In the genomic region with DNA sequence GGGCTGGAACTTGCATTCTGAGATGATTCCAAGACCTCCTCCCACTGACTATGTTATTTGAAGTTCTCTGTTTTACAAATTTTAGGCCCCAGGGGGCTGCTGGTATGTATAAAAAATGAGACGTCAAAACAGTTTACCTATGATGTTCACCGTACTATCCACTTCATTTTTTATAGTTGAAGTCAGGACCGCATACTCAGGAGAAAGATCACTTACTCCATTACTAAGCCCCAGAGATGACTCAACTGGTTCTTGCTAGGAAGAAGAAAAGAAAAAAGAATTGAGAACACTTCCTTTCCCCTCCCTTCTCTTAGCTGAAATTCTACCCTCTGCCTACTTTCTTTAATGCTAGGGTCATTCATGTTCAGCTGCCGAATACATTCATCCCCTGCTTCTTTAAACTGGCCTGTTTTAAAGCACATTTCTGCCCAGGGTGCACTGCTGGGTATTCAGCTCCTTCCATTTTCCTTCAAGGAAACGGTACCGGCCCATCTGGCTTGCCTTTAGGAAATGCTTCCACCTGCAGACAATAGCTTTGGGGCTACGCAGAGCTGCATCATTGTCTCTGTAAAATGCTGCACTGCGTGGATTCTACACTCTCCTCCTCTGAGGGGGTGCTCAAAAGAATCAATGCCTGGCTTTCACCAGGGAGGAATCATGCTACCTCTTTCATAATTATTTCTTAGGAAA, we compare ENCODE assay signal across 9 cellular contexts.
DNase-seq lines count a peak whose midpoint lies in the region; ATAC-seq and TF ChIP-seq lines count a peak whose summit lies in the region.
"Had no signal": no experiment of that assay in that cellular context is flagged by ENCODE, and none has a peak within 500 bp of the region (broad histone marks: within the 10 kb centered on the region; RNA-seq: fewer than 3 reads in every experiment).

No MANE protein-coding gene starts in this region.

- no peak overlapping the region for H3K4me3 ChIP-seq in heart left ventricle
- H3K4me3 ChIP-seq in iPS-20b (ENCODE audit: low read length): no peak overlapping the region
- no peak overlapping the region for H3K4me3 ChIP-seq in tibial artery

- 61 to 71% (median 66%) methylated on average over 8 of the region's 8 CpGs for WGBS in heart left ventricle, 4 donors

- no peak for TF ChIP-seq POLR2A in heart left ventricle (IDR thresholded peaks at IDR 0.05)

- no peak for TF ChIP-seq CTCF in heart left ventricle (IDR thresholded peaks at IDR 0.05)
- TF ChIP-seq CTCF in tibial artery (IDR thresholded peaks at IDR 0.05): no peak

- no peaks in the 10 kb centered on the region for H3K9me3 ChIP-seq in heart left ventricle
- H3K9me3 ChIP-seq in iPS-20b (ENCODE audit: insufficient read depth, low read depth, low read length): no peaks in the 10 kb centered on the region
- H3K9me3 ChIP-seq in tibial artery: no peaks in the 10 kb centered on the region

- peaks cover 0 to 72% (median 58%) of the 10 kb centered on the region in 9 donors for H3K36me3 ChIP-seq in heart left ventricle
- H3K36me3 ChIP-seq in iPS-20b (ENCODE audit: insufficient read depth, low read depth, low read length): peaks cover 20% of the 10 kb centered on the region; the same call in 1 of the 2 replicates
- peaks cover 35 to 73% (median 41%) of the 10 kb centered on the region in 3 donors for H3K36me3 ChIP-seq in tibial artery

- H3K4me1 ChIP-seq in heart left ventricle: peaks cover 0 to 78% (median 57%) of the 10 kb centered on the region in 12 donors
- H3K4me1 ChIP-seq in iPS-20b (ENCODE audit: insufficient read depth, low read length): peaks cover 18% of the 10 kb centered on the region; the same call in 1 of the 2 replicates
- peaks cover 0 to 21% (median 9%) of the 10 kb centered on the region in 4 donors for H3K4me1 ChIP-seq in tibial artery

- H3K27me3 ChIP-seq in heart left ventricle: no peaks in the 10 kb centered on the region
- H3K27me3 ChIP-seq in iPS-20b (ENCODE audit: insufficient read depth, low read length): no peaks in the 10 kb centered on the region
- H3K27me3 ChIP-seq in tibial artery: no peaks in the 10 kb centered on the region

- ATAC-seq in heart left ventricle: no peak
- ATAC-seq in Right ventricle myocardium inferior: no peak
- ATAC-seq in GM21717 (IDR thresholded peaks at IDR 0.05; ENCODE audit: unreplicated experiment): no peak

- H3K9ac ChIP-seq in iPS-20b (ENCODE audit: low read depth, low read length): peak overlapping the region; percentile 42; the same call in 1 of the 2 replicates

- DNase-seq in heart left ventricle (no peak), Right ventricle myocardium inferior (ENCODE audit: missing footprints) (no peak), amniotic epithelial cell (ENCODE audit: low read depth) (peak; percentile 90), tibial artery (no peak), NCI-H69 (lab: John Stamatoyannopoulos, UW) (no peak), NCI-H774 (lab: John Stamatoyannopoulos, UW) (no peak)
- DNase-seq: stimulated activated CD4-positive, alpha-beta T cell treated with anti-CD3 and anti-CD28 coated beads, Interleukin-2, amount 100 ng/mL, for 24 hours had no signal

- intact Hi-C loops in heart left ventricle (cut with DNase I) (loop anchor here in 5 of 10 donors (5.0 to 10.0 kb wide), 5 partner anchors 64 to 129 kb away; a partner anchor contains a TSS), Right ventricle myocardium inferior (cut with DNase I) (loop anchor here (5.0 kb wide), 1 partner anchor 129 kb away; no protein-coding TSS in a partner anchor), tibial artery (cut with DNase I; ENCODE audit: low total_unique reads) (no loop called here)

- peak overlapping the region in 11 of 12 donors; percentile 44 to 78 (median 62) for H3K27ac ChIP-seq in heart left ventricle
- H3K27ac ChIP-seq in iPS-20b (ENCODE audit: low read length): peak overlapping the region; percentile 42
- peak overlapping the region; percentile 7 to 18 for H3K27ac ChIP-seq in tibial artery
